8 cellular contexts compared by ENCODE assay signal in the genomic region with DNA sequence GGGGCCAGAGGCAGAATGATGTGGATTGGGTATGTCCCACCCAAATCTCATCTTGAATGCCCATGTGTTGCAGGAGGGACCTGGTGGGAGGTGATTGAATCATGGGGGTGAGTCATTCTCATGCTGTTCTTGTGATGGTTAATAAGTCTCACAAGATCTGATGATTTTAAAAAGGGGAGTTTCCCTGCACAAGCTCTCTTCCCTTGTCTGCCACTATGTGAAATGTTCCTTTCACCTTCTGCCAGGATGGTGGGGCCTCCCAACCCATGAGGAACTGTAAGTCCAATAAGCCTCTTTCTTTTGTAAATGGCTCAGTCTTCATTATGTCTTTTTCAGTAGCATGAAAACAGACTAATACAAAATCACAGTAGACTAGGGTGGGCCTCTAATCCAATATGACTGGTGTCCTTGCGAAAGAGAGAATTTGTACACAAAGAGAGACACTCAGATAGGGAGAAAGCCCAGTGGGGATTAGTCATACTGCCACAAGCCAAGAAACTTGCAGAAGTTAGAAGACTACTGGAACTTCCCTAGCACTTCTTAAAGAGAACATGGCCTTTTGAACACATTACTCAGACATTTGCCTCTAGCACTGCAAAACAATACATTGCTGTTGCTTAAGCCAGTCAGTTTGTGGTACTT.
DNase-seq lines count a peak whose midpoint lies in the region; ATAC-seq and TF ChIP-seq lines count a peak whose summit lies in the region.
"Had no signal": no experiment of that assay in that cellular context is flagged by ENCODE, and none has a peak within 500 bp of the region (broad histone marks: within the 10 kb centered on the region; RNA-seq: fewer than 3 reads in every experiment).

No MANE protein-coding gene starts in this region.

- H3K27me3 ChIP-seq in GM23248 (replicated peaks; ENCODE audit: insufficient read depth) = 0 out of 2 replicates have a peak, but pooled peaks cover 9% of the 10 kb centered on the region

- WGBS in GM23248 (ENCODE audit: low coverage in 1 of 2, low lambda C conversion rate in 2 of 2, missing lambda C conversion rate in 2 of 2), 2 experiments = 28 to 46% methylated on average over 1 of the region's 1 CpG

- DNase-seq in GM23248 (peak; percentile 83), MV-4-11 (lab: John Stamatoyannopoulos, UW) (peak; percentile 98), fibroblast of the aortic adventitia (ENCODE audit: low read depth) (peak; percentile 81), NCI-H1436 (lab: John Stamatoyannopoulos, UW) (no peak), cortex of kidney (lab: John Stamatoyannopoulos, UW) (no peak)
- DNase-seq in stimulated activated naive CD4-positive, alpha-beta T cell treated with Interleukin-2 at 50 U/mL for 16 hours (lab: John Stamatoyannopoulos, UW) = no peak

- no peaks in the 10 kb centered on the region for H3K79me2 ChIP-seq in GM23248 (ENCODE audit: insufficient read depth)

- in situ Hi-C loops in GM23248 (cut with MboI) = loop anchor here (25.0 kb wide), 1 partner anchor 1342 kb away; no protein-coding TSS in a partner anchor

- TF ChIP-seq CTCF in fibroblast of the aortic adventitia (IDR thresholded peaks at IDR 0.05; ENCODE audit: insufficient read depth, low read length) = no peak

- peak overlapping the region; percentile 36; the same call in 1 of the 2 replicates for H3K27ac ChIP-seq in GM23248
- H3K27ac ChIP-seq: SJSA1 had no signal

- H3K9me2 ChIP-seq in GM23248 (ENCODE audit: insufficient read depth) = no peaks in the 10 kb centered on the region

- no peaks in the 10 kb centered on the region for H3K9me3 ChIP-seq in GM23248 (ENCODE audit: low read depth)

- no peaks in the 10 kb centered on the region for H3K4me1 ChIP-seq in GM23248 (ENCODE audit: insufficient read depth)
- H3K4me1 ChIP-seq: SJSA1 had no signal

- no peak overlapping the region for H3K4me3 ChIP-seq in GM23248
- no peak overlapping the region for H3K4me3 ChIP-seq in fibroblast of the aortic adventitia (ENCODE audit: low read depth, low read length)
- H3K4me3 ChIP-seq: SJSA1 had no signal

- no peaks in the 10 kb centered on the region for H4K20me1 ChIP-seq in GM23248 (ENCODE audit: insufficient read depth)

- ATAC-seq in GM18520 (IDR thresholded peaks at IDR 0.05; ENCODE audit: unreplicated experiment) = peak; percentile 90

- H3K9ac ChIP-seq in GM23248 = no peak overlapping the region

- no peaks in the 10 kb centered on the region for H3K36me3 ChIP-seq in GM23248 (ENCODE audit: low read depth)
- H3K36me3 ChIP-seq: SJSA1 had no signal

- no peak overlapping the region for H2AFZ ChIP-seq in GM23248

- H3K4me2 ChIP-seq in GM23248 (ENCODE audit: unreplicated experiment) = no peak overlapping the region

- no peaks in the 10 kb centered on the region; the same call in 1 of the 2 replicates for H3F3A ChIP-seq in GM23248 (ENCODE audit: insufficient read depth)

Comparison
In these comparisons a context has a peak if more than half of its experiments do, and no peak if none do; other contexts are left out.
1. DNase-seq: peak in GM23248 (single experiment), MV-4-11 (single experiment) and fibroblast of the aortic adventitia (single experiment); none in NCI-H1436 (single experiment), stimulated activated naive CD4-positive, alpha-beta T cell treated with Interleukin-2 at 50 U/mL for 16 hours (single experiment) and cortex of kidney (single experiment).